In the genomic region with DNA sequence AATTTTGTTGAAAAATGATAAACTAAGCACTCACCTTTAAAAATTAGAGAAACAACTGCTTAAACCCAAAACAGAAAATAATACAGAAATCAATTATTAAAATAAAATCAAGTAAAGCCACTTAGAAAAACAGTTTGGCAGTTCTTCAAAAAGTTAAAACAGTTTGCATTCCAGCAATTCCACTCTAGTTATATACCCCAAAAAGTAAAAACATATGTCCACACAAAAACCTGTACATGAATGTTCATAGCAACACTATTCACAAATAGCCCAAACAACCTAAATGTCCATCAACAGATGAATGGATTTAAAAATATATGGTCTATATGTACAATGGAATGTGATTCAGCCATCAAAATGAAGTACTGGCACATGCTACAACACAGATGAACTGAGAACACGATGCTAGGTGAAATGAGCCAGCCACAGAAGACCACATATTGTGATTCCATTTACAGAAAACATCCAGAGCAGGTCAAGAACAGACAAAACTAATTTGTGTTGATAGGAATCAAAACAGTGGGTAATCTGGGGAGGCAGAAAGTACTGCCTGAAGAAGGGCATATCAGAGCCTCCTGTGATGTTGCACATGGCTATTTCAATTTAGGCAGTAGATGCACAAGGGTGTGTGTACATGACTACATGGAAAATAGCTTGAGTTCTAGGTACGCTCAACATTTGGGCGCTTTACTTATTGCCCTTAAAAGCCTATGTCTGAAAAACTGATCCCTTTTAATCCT, we compare ENCODE assay signal across 26 cellular contexts.
DNase-seq lines count a peak whose midpoint lies in the region; ATAC-seq, FAIRE-seq and TF ChIP-seq lines count a peak whose summit lies in the region.
"Had no signal": no experiment of that assay in that cellular context is flagged by ENCODE, and none has a peak within 500 bp of the region (broad histone marks: within the 10 kb centered on the region; RNA-seq: fewer than 3 reads in every experiment).

No MANE protein-coding gene starts in this region.

- in situ Hi-C loops in G401 (cut with HindIII; ENCODE audit: low sequenced_read_pairs): no loop called here

- FAIRE-seq in RCC 7860 (lab: Jason Lieb, UNC) (peak; percentile 4), kidney (lab: Jason Lieb, UNC) (peak; percentile 74)
- FAIRE-seq: endometrium, islet of Langerhans, small intestine had no signal

- H3K27ac Mint-ChIP-seq in WTC11: no peak overlapping the region
- H3K27ac Mint-ChIP-seq: activated naive CD8-positive, alpha-beta T cell treated with anti-CD3 and anti-CD28 coated beads for 36 hours; activated T-helper 2 cell treated with anti-CD3 and anti-CD28 coated beads, Interferon-gamma antibody, Interleukin-2, Interleukin-4, amounts not matched to agents 10 μg/mL and 5 μg/mL and 100 μg/mL, durations not matched to agents 14 hours and 24 hours and 36 hours; CD4-positive, CD25-positive, alpha-beta regulatory T cell had no signal

- POLR2A ChIA-PET in WTC11 (lab: Charles Lee): interaction anchor here (0.6 kb wide), 1 partner anchor 1499 kb away, joined by 3 read pairs; no protein-coding TSS in a partner anchor

- no peak overlapping the region for H3K9ac ChIP-seq in kidney (ENCODE audit: low read length in 2 of 2)

- H3K4me3 ChIP-seq in choroid plexus epithelial cell (ENCODE audit: low read depth, low read length) (no peak overlapping the region), kidney (ENCODE audit: low read length in 2 of 2) (no peak overlapping the region)
- H3K4me3 ChIP-seq: SK-N-MC, thoracic aorta had no signal

- intact Hi-C loops in kidney (cut with DNase I): no loop called here

- no peaks in the 10 kb centered on the region for H3K9me3 Mint-ChIP-seq in WTC11
- H3K9me3 Mint-ChIP-seq: activated naive CD8-positive, alpha-beta T cell treated with anti-CD3 and anti-CD28 coated beads for 36 hours; activated T-helper 2 cell treated with anti-CD3 and anti-CD28 coated beads, Interferon-gamma antibody, Interleukin-2, Interleukin-4, amounts not matched to agents 10 μg/mL and 5 μg/mL and 100 μg/mL, durations not matched to agents 14 hours and 24 hours and 36 hours; brain had no signal

- H3K27me3 Mint-ChIP-seq in WTC11 (ENCODE audit: low read depth): no peaks in the 10 kb centered on the region
- H3K27me3 Mint-ChIP-seq: activated naive CD8-positive, alpha-beta T cell treated with anti-CD3 and anti-CD28 coated beads for 36 hours; brain had no signal

- CTCF ChIA-PET in WTC11 (lab: Charles Lee): interaction anchor here (0.5 kb wide), 1 partner anchor 1414 kb away, joined by 3 read pairs; no protein-coding TSS in a partner anchor

- H3K4me1 Mint-ChIP-seq in WTC11: peaks cover 17% of the 10 kb centered on the region
- H3K4me1 Mint-ChIP-seq: activated naive CD8-positive, alpha-beta T cell treated with anti-CD3 and anti-CD28 coated beads for 36 hours had no signal

- H3K4me3 Mint-ChIP-seq in WTC11: no peak overlapping the region
- H3K4me3 Mint-ChIP-seq: activated naive CD8-positive, alpha-beta T cell treated with anti-CD3 and anti-CD28 coated beads for 36 hours; brain; CD4-positive, CD25-positive, alpha-beta regulatory T cell had no signal

- H3K27ac ChIP-seq in kidney (ENCODE audit: low read depth in 2 of 2, low read length in 2 of 2): no peak overlapping the region
- H3K27ac ChIP-seq: foreskin keratinocyte, SK-N-MC, thoracic aorta had no signal

- DNase-seq in G401 (ENCODE audit: low spot score): peak; percentile 24
- DNase-seq in RCC 7860 (ENCODE audit: low spot score): no peak
- DNase-seq in choroid plexus epithelial cell (ENCODE audit: low read depth): peak; percentile 57
- DNase-seq in kidney: no peak
- no peak for DNase-seq in WTC11 (ENCODE audit: low spot score)
- DNase-seq in NCI-H1105 treated with DMSO at 0.1 percent for 48 hours (lab: John Stamatoyannopoulos, UW): no peak
- no peak for DNase-seq in UCSD-AML1 (lab: John Stamatoyannopoulos, UW; ENCODE audit: unreplicated experiment)
- DNase-seq: activated CD4-positive, alpha-beta T cell treated with anti-CD3 and anti-CD28 coated beads, Interleukin-2, amount 50 U/mL, for 4 hours; activated CD8-positive, alpha-beta memory T cell treated with anti-CD3 and anti-CD28 coated beads, Interleukin-2, amount 50 U/mL, for 4 hours; activated naive CD8-positive, alpha-beta T cell treated with anti-CD3 and anti-CD28 coated beads for 36 hours; CD4-positive, CD25-positive, alpha-beta regulatory T cell; cortex of kidney; foreskin keratinocyte; hippocampal formation; NCI-H1105; NCI-H510A; stimulated activated naive CD4-positive, alpha-beta T cell had no signal

- no peaks in the 10 kb centered on the region for H3K9me3 ChIP-seq in kidney (ENCODE audit: control insufficient read depth in 1 of 2, low read length in 2 of 2)
- H3K9me3 ChIP-seq: thoracic aorta had no signal

- H3K4me1 ChIP-seq in kidney (ENCODE audit: control insufficient read depth in 1 of 2, insufficient read depth in 1 of 2, low read depth in 1 of 2, low read length in 2 of 2): peaks cover 0 to 5% of the 10 kb centered on the region in 2 donors
- H3K4me1 ChIP-seq: foreskin keratinocyte had no signal

- H3K36me3 Mint-ChIP-seq in WTC11: no peaks in the 10 kb centered on the region
- H3K36me3 Mint-ChIP-seq: activated naive CD8-positive, alpha-beta T cell treated with anti-CD3 and anti-CD28 coated beads for 36 hours; brain had no signal

- no peak for TF ChIP-seq CTCF in choroid plexus epithelial cell (conservative IDR thresholded peaks at IDR 0.05; ENCODE audit: low read depth, low read length)
- TF ChIP-seq CTCF in kidney (IDR thresholded peaks at IDR 0.05; ENCODE audit: borderline replicate concordance, extremely low read depth, insufficient read depth): no peak
- TF ChIP-seq CTCF in WTC11 (IDR thresholded peaks at IDR 0.05): no peak

- ATAC-seq in WTC11: no peak
- no peak for ATAC-seq in HG03025 (IDR thresholded peaks at IDR 0.05; ENCODE audit: low FRiP score, unreplicated experiment)
- ATAC-seq: foreskin keratinocyte, HCT116 had no signal

- no peaks in the 10 kb centered on the region for H3K36me3 ChIP-seq in kidney (ENCODE audit: control insufficient read depth in 1 of 2, insufficient read depth in 2 of 2, low read length in 2 of 2)
- H3K36me3 ChIP-seq: thoracic aorta had no signal

TF ChIP-seq in WTC11, 78 proteins besides CTCF, POLR2A, EP300 and RAD21:
- TF ChIP-seq FOXP1 (CRISPR knock-in tag; IDR thresholded peaks at IDR 0.05; ENCODE audit: borderline replicate concordance) (no peak), ZBTB21 (CRISPR knock-in tag; IDR thresholded peaks at IDR 0.05; ENCODE audit: borderline replicate concordance) (no peak), RORB (CRISPR knock-in tag; IDR thresholded peaks at IDR 0.05) (no peak), ARID4B (CRISPR knock-in tag; IDR thresholded peaks at IDR 0.05; ENCODE audit: borderline replicate concordance) (no peak), ZNF232 (CRISPR knock-in tag; IDR thresholded peaks at IDR 0.05) (no peak), MXD4 (CRISPR knock-in tag; IDR thresholded peaks at IDR 0.05; ENCODE audit: borderline replicate concordance) (no peak), OVOL2 (CRISPR knock-in tag; IDR thresholded peaks at IDR 0.05; ENCODE audit: borderline replicate concordance) (no peak)

Comparison
In these comparisons a context has a peak if more than half of its experiments do, and no peak if none do; other contexts are left out.
1. DNase-seq: peak in G401 (single experiment) and choroid plexus epithelial cell (single experiment); none in RCC 7860 (single experiment), kidney (single experiment), WTC11 (single experiment), NCI-H1105 treated with DMSO at 0.1 percent for 48 hours (single experiment) and UCSD-AML1 (single experiment).